Comparison of ENCODE assay signal across 9 cellular contexts in genomic region chr1:160768295-160768657, GRCh38. TPM values are rescaled to one million over a fixed set of nuclear protein-coding genes. Genes with fewer than 3 reads are reported as not detected.
DNase-seq lines count a peak whose midpoint lies in the region; ATAC-seq and TF ChIP-seq lines count a peak whose summit lies in the region.
"Had no signal": no experiment of that assay in that cellular context is flagged by ENCODE, and none has a peak within 500 bp of the region (broad histone marks: within the 10 kb centered on the region; RNA-seq: fewer than 3 reads in every experiment).

No MANE protein-coding gene starts in this region.

- H3K27me3 Mint-ChIP-seq in IgD-negative memory B cell, result no peaks in the 10 kb centered on the region

- H4K20me1 ChIP-seq in DND-41 (ENCODE audit: insufficient read depth, low read length), result no peaks in the 10 kb centered on the region
- no peaks in the 10 kb centered on the region for H4K20me1 ChIP-seq in osteoblast (ENCODE audit: insufficient read depth, low read length)

- TF ChIP-seq CTCF in DND-41 (IDR thresholded peaks at IDR 0.05; ENCODE audit: borderline replicate concordance, extremely low read depth, low read length, poor library complexity, severe bottlenecking), result peak; percentile 94
- TF ChIP-seq CTCF in dorsolateral prefrontal cortex (IDR thresholded peaks at IDR 0.05 in 54 of 56, conservative IDR thresholded peaks at IDR 0.05 in 2 of 56; ENCODE audit: low read depth in 1 of 56, partially characterized antibody in 56 of 56), result peak in 35 of 56 donors; percentile 12 to 57 (median 29)
- peak; percentile 47 for TF ChIP-seq CTCF in osteoblast (IDR thresholded peaks at IDR 0.05; ENCODE audit: extremely low read depth, low read depth, low read length)

- intact Hi-C loops in dorsolateral prefrontal cortex (cut with DNase I), result no loop called here

- DNase-seq in DND-41, result peak; percentile 86
- no peak for DNase-seq in dorsolateral prefrontal cortex
- DNase-seq in osteoblast (ENCODE audit: insufficient read length, low spot score, missing footprints), result no peak
- DNase-seq in NCI-H1105 (lab: John Stamatoyannopoulos, UW), result no peak
- DNase-seq in SHP77 treated with DMSO at 0.1 percent for 48 hours (lab: John Stamatoyannopoulos, UW), result no peak

- H3K79me2 ChIP-seq in DND-41 (ENCODE audit: insufficient read depth, low read length) (no peaks in the 10 kb centered on the region), osteoblast (ENCODE audit: insufficient read depth, low read length) (no peaks in the 10 kb centered on the region)

- H3K4me1 Mint-ChIP-seq in IgD-negative memory B cell, result peaks cover 20 to 21% (median 20%) of the 10 kb centered on the region in 3 donors

- peak overlapping the region; percentile 74 for H3K27ac ChIP-seq in DND-41 (ENCODE audit: low read length)
- no peak overlapping the region for H3K27ac ChIP-seq in dorsolateral prefrontal cortex
- no peak overlapping the region for H3K27ac ChIP-seq in osteoblast (ENCODE audit: low read depth, low read length)

- H3K9ac ChIP-seq in DND-41 (ENCODE audit: low read depth, low read length), result peak overlapping the region; percentile 46

- H3K27me3 ChIP-seq in DND-41 (ENCODE audit: insufficient read depth, low read length, poor library complexity) (no peaks in the 10 kb centered on the region), dorsolateral prefrontal cortex (peaks cover 0 to 7% (median 0%) of the 10 kb centered on the region in 45 donors), osteoblast (ENCODE audit: insufficient read depth, low read length) (no peaks in the 10 kb centered on the region)

- peaks cover 22% of the 10 kb centered on the region for H3K4me1 ChIP-seq in DND-41 (ENCODE audit: insufficient read depth, low read length)
- H3K4me1 ChIP-seq in osteoblast (ENCODE audit: insufficient read depth, low read length), result no peaks in the 10 kb centered on the region

- H2AFZ ChIP-seq in DND-41 (ENCODE audit: low read depth, low read length), result peak overlapping the region; percentile 76
- H2AFZ ChIP-seq in osteoblast (ENCODE audit: low read length), result peak overlapping the region; percentile 68

- ATAC-seq in DND-41 (ENCODE audit: insufficient read depth, low read depth) (peak; percentile 98), GM21390 (IDR thresholded peaks at IDR 0.05; ENCODE audit: unreplicated experiment) (peak; percentile 78)
- ATAC-seq in activated CD4-positive, CD25-positive, alpha-beta regulatory T cell treated with anti-CD3 and anti-CD28 coated beads, Interleukin-2, amount 50 U/mL, for 24 hours, result peak; percentile 76 to 86

- peaks cover 6% of the 10 kb centered on the region for H3K36me3 Mint-ChIP-seq in IgD-negative memory B cell

- H3K27ac Mint-ChIP-seq in IgD-negative memory B cell, result peak overlapping the region; percentile 90 to 97 (median 94)

- H3K4me3 Mint-ChIP-seq in IgD-negative memory B cell, result peak overlapping the region; percentile 85 to 96 (median 88)

- peak overlapping the region in 1 of 2 experiments; percentile 26; a peak in 2 of 4 replicates for H3K4me3 ChIP-seq in DND-41 (ENCODE audit: low read depth in 1 of 2, low read length in 2 of 2)
- H3K4me3 ChIP-seq in dorsolateral prefrontal cortex, result no peak overlapping the region
- peak overlapping the region; percentile 53 for H3K4me3 ChIP-seq in osteoblast (ENCODE audit: insufficient read depth, low read length)

- H3K36me3 ChIP-seq in DND-41 (ENCODE audit: insufficient read depth, low read length), result no peaks in the 10 kb centered on the region
- no peaks in the 10 kb centered on the region for H3K36me3 ChIP-seq in osteoblast (ENCODE audit: insufficient read depth, low read length)

- no peaks in the 10 kb centered on the region for H3K9me3 Mint-ChIP-seq in IgD-negative memory B cell

- H3K4me2 ChIP-seq in DND-41 (ENCODE audit: insufficient read depth, low read length) (peak overlapping the region; percentile 48), osteoblast (ENCODE audit: insufficient read depth, low read length) (peak overlapping the region; percentile 46)

- H3K9me3 ChIP-seq in DND-41 (ENCODE audit: insufficient read depth, low read length, severe bottlenecking) (no peaks in the 10 kb centered on the region), osteoblast (ENCODE audit: low read depth, low read length) (no peaks in the 10 kb centered on the region)

RNA-seq across cellular contexts. Expression of gene LY9, which starts 27.7 kb away (rescaled TPM):
- polyA plus RNA-seq in IgD-negative memory B cell, result 158 TPM
- 1 to 10 TPM in 3 of 120 experiments, under 1 TPM in 8, not detected in 109; 0.24 to 1.1 (median 0.48) TPM for total RNA-seq in dorsolateral prefrontal cortex
- total RNA-seq in osteoblast, result not detected in 2 replicates
- total RNA-seq: temporal lobe had no signal

RNA-seq across cellular contexts. Expression of gene SLAMF7, which starts 29.2 kb away (rescaled TPM):
- 26.8 TPM for polyA plus RNA-seq in IgD-negative memory B cell
- total RNA-seq in dorsolateral prefrontal cortex, result 1 to 10 TPM in 1 of 120 experiments, under 1 TPM in 25, not detected in 94; 0.11 to 1.5 (median 0.38) TPM
- total RNA-seq in osteoblast, result under 0.01 TPM in 1 of 2 replicates, not detected in the other

RNA-seq across cellular contexts. Expression of gene CD48, which starts 56.7 kb away (rescaled TPM):
- 129 TPM for polyA plus RNA-seq in IgD-negative memory B cell
- 1 to 10 TPM in 22 of 120 experiments, under 1 TPM in 52, not detected in 46; 0.36 to 3.9 (median 0.73) TPM for total RNA-seq in dorsolateral prefrontal cortex
- under 0.01 TPM in 1 of 2 replicates, not detected in the other for total RNA-seq in osteoblast
- total RNA-seq: temporal lobe had no signal

Comparison
In these comparisons a context has a peak if more than half of its experiments do, and no peak if none do; other contexts are left out.
1. CTCF ChIP-seq: peak in every context shown above with its lines; median percentile 94 in DND-41; 47 in osteoblast; 29 in dorsolateral prefrontal cortex.